Comparison of ENCODE assay signal across 8 cellular contexts in the genomic region with DNA sequence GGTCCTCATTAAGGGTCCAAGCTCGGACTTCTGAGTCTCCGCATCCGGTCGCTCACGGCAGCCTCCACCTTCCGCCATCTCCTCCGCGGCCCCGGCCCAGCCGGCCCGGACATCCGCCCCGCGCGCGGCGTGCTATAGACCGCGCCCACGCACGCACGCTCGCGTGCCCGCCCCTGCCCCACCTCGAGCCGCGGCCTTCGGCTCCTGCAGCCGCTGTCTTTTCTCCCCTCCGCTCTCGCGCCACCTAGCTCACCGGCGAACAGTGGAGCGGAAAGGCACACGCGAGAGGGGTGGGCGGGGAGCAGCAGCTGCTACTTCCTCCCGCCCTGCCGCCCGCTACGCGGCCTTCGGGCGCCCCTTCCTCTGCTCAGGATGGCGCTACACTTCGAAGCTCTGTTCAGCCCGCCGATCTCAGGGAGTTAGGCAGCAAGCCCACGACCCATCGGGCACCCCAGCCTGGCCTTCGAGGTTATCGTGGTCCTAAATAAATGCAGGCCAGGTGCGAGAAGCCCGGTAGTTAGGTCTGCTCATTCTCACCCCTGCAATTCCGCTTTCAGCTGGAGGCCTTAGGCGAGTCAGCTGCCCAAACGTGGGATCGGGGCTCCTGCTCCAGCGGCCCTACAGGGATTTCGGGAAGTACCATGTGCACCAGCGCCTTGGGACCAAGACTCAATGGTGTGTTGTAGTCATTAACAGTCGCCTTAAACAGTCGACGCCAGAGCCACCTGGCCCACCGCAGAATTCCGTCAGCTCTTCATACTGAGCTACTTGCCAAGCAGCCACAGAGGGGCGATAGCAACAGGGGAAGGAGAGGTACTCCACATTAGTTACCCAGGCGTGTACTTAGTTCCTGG. TPM values are rescaled to one million over a fixed set of nuclear protein-coding genes. Genes with fewer than 3 reads are reported as not detected.
DNase-seq lines count a peak whose midpoint lies in the region; ATAC-seq, FAIRE-seq and TF ChIP-seq lines count a peak whose summit lies in the region.

A gene with protein sequence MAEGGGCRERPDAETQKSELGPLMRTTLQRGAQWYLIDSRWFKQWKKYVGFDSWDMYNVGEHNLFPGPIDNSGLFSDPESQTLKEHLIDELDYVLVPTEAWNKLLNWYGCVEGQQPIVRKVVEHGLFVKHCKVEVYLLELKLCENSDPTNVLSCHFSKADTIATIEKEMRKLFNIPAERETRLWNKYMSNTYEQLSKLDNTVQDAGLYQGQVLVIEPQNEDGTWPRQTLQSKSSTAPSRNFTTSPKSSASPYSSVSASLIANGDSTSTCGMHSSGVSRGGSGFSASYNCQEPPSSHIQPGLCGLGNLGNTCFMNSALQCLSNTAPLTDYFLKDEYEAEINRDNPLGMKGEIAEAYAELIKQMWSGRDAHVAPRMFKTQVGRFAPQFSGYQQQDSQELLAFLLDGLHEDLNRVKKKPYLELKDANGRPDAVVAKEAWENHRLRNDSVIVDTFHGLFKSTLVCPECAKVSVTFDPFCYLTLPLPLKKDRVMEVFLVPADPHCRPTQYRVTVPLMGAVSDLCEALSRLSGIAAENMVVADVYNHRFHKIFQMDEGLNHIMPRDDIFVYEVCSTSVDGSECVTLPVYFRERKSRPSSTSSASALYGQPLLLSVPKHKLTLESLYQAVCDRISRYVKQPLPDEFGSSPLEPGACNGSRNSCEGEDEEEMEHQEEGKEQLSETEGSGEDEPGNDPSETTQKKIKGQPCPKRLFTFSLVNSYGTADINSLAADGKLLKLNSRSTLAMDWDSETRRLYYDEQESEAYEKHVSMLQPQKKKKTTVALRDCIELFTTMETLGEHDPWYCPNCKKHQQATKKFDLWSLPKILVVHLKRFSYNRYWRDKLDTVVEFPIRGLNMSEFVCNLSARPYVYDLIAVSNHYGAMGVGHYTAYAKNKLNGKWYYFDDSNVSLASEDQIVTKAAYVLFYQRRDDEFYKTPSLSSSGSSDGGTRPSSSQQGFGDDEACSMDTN (minus strand): TSS at position 107 of the 854 bp plus-strand sequence. CDS start 29 bp downstream, at position 78.

- H3K9me3 ChIP-seq in BE2C = no peaks in the 10 kb centered on the region

- H3K27ac Mint-ChIP-seq in chondrocyte (ENCODE audit: unreplicated experiment) = peak within 1 kb of the TSS; percentile 87

- H3K36me3 ChIP-seq in BE2C = no peaks in the 10 kb centered on the region

- H3K4me1 ChIP-seq in BE2C = no peaks in the 10 kb centered on the region

- TF ChIP-seq CTCF in BE2C (IDR thresholded peaks at IDR 0.05; ENCODE audit: low read depth, low read length) = peak; percentile 50
- TF ChIP-seq CTCF in chondrocyte (IDR thresholded peaks at IDR 0.05) = peak; percentile 78

- peak within 1 kb of the TSS; percentile 71 for H3K4me3 ChIP-seq in BE2C (ENCODE audit: low read depth, low read length)

- peak; percentile 85 for ATAC-seq in HG03442 (IDR thresholded peaks at IDR 0.05; ENCODE audit: unreplicated experiment)

- H3K9me3 Mint-ChIP-seq in chondrocyte (ENCODE audit: low read depth) = no peaks in the 10 kb centered on the region

- no peak for FAIRE-seq in GM19239 (lab: Jason Lieb, UNC)

- H3K4me3 Mint-ChIP-seq in chondrocyte (ENCODE audit: unreplicated experiment) = peak within 1 kb of the TSS; percentile 97

- H3K27me3 Mint-ChIP-seq in chondrocyte (ENCODE audit: low read depth) = no peaks in the 10 kb centered on the region

- no peaks in the 10 kb centered on the region for H3K36me3 Mint-ChIP-seq in chondrocyte (ENCODE audit: low read depth)

- H3K4me1 Mint-ChIP-seq in chondrocyte (ENCODE audit: low read depth) = peaks cover 27% of the 10 kb centered on the region

- no peaks in the 10 kb centered on the region for H3K27me3 ChIP-seq in BE2C

- DNase-seq in BE2C (peak; percentile 86), GM19239 (ENCODE audit: insufficient read length, low spot score) (peak; percentile 81), NCI-H510A treated with DMSO at 0.1 percent for 48 hours (lab: John Stamatoyannopoulos, UW) (peak; percentile 84), chondrocyte (ENCODE audit: low spot score) (peak; percentile 96), kidney glomerular epithelial cell (lab: John Stamatoyannopoulos, UW) (peak; percentile 85)
- DNase-seq in activated CD4-positive, alpha-beta T cell treated with anti-CD3 and anti-CD28 coated beads for 24 hours (ENCODE audit: low read depth in 2 of 2) = peak; percentile 90 to 92
- peak; percentile 80 to 83 for DNase-seq in stimulated activated CD4-positive, alpha-beta T cell treated with anti-CD3 and anti-CD28 coated beads, Interleukin-1b, Interleukin-23, amount 100 ng/mL, for 1 hour (ENCODE audit: low read depth in 2 of 2)

RNA-seq across cellular contexts. Expression of the gene that starts here (rescaled TPM):
- polyA plus RNA-seq in BE2C (2012; ENCODE audit: insufficient read depth, insufficient read length, low read depth) = 54.6 TPM
- 31.6 to 41.0 TPM (median 31.9 TPM) in 3 replicates for total RNA-seq in chondrocyte

Comparison
In these comparisons a context has a peak if more than half of its experiments do, and no peak if none do; other contexts are left out.
1. Peak in every context shown above with its lines: DNase-seq, ATAC-seq and H3K4me3 ChIP-seq.